37 cellular contexts compared by ENCODE assay signal in genomic region chr7:51980813-51981212, GRCh38.
"Had no signal": no experiment of that assay in that cellular context is flagged by ENCODE, and none has a peak within 500 bp of the region (broad histone marks: within the 10 kb centered on the region; RNA-seq: fewer than 3 reads in every experiment).

No MANE protein-coding gene starts in this region.

- FAIRE-seq: bronchial epithelial cell, TTC549 had no signal

- H3K36me3 ChIP-seq: ascending aorta, cardiac muscle cell had no signal

- DNase-seq: activated B cell treated with CpG ODN at 0.5 μM for 24 hours; activated CD4-positive, alpha-beta memory T cell treated with anti-CD3 and anti-CD28 coated beads for 36 hours; activated CD4-positive, alpha-beta T cell treated with anti-CD3 and anti-CD28 coated beads for 4 hours; activated CD4-positive, alpha-beta T cell treated with anti-CD3 and anti-CD28 coated beads, Interleukin-2, amount 10 ng/mL, durations not matched to agents 24 days and 14 days; activated CD4-positive, alpha-beta T cell treated with anti-CD3 and anti-CD28 coated beads, Interleukin-2, amount 50 U/mL, for 1 hour; activated CD4-positive, alpha-beta T cell treated with anti-CD3 and anti-CD28 coated beads, Interleukin-2, amount 50 U/mL, for 4 hours; activated CD4-positive, CD25-positive, alpha-beta regulatory T cell treated with anti-CD3 and anti-CD28 coated beads, Interleukin-2, amount 50 U/mL, for 72 hours; activated CD8-positive, alpha-beta memory T cell treated with anti-CD3 and anti-CD28 coated beads, Interleukin-2, amount 50 U/mL, for 4 hours; activated CD8-positive, alpha-beta T cell treated with anti-CD3 and anti-CD28 coated beads for 36 hours; activated effector memory CD4-positive, alpha-beta T cell treated with anti-CD3 and anti-CD28 coated beads, Interleukin-2, amount 50 U/mL, for 16 hours; activated gamma-delta T cell treated with Interleukin-2 at 50 U/mL for 16 hours; activated naive CD4-positive, alpha-beta T cell; activated naive CD4-positive, alpha-beta T cell treated with anti-CD3 and anti-CD28 coated beads for 36 hours; activated naive CD4-positive, alpha-beta T cell treated with anti-CD3 and anti-CD28 coated beads, Interleukin-2, amount 50 U/mL, for 16 hours; activated naive CD8-positive, alpha-beta T cell treated with anti-CD3 and anti-CD28 coated beads for 36 hours; activated T-cell treated with anti-CD3 and anti-CD28 coated beads for 4 hours; activated T-cell treated with anti-CD3 and anti-CD28 coated beads, Interleukin-2, amount 50 U/mL, for 1 hour; activated T-cell treated with anti-CD3 and anti-CD28 coated beads, Interleukin-2, amount 50 U/mL, for 4 hours; activated T-cell treated with anti-CD3 and anti-CD28 coated beads, Interleukin-2, amount 50 U/mL, for 72 hours; amygdala; anterior cingulate cortex; caudate nucleus; cerebellar nuclear complex; T-helper 2 cell; T-helper 9 cell had no signal

- H3K4me3 Mint-ChIP-seq: activated B cell treated with CpG ODN at 0.5 μM for 24 hours; activated CD4-positive, alpha-beta memory T cell treated with anti-CD3 and anti-CD28 coated beads for 36 hours; activated CD4-positive, alpha-beta T cell treated with anti-CD3 and anti-CD28 coated beads, Interleukin-2, amount 10 ng/mL, durations not matched to agents 24 days and 14 days; activated CD8-positive, alpha-beta T cell treated with anti-CD3 and anti-CD28 coated beads for 36 hours; activated naive CD4-positive, alpha-beta T cell treated with anti-CD3 and anti-CD28 coated beads for 36 hours; activated naive CD8-positive, alpha-beta T cell treated with anti-CD3 and anti-CD28 coated beads for 36 hours; activated T-cell treated with anti-CD3 and anti-CD28 coated beads, Interleukin-2, amount 50 U/mL, for 4 hours; activated T-cell treated with anti-CD3 and anti-CD28 coated beads, Interleukin-2, amount 50 U/mL, for 72 hours; activated T-helper 1 cell treated with anti-CD3 and anti-CD28 coated beads, Interleukin-12 subunit alpha, Interleukin-12 subunit beta, Interleukin-2, Interleukin-4 antibody, amounts not matched to agents 30 ng/mL and 10 ng/mL and 1 ng/mL, durations not matched to agents 14 hours and 24 hours and 36 hours; activated T-helper 17 cell treated with anti-CD3 and anti-CD28 coated beads, Interleukin-2, amount 50 U/mL, for 72 hours; brain; central memory CD8-positive, alpha-beta T cell; T-helper 1 cell treated with Interleukin-12 subunit alpha and Interleukin-12 subunit beta and Interleukin-4 antibody, amounts not matched to agents 30 μg/mL and 1 μg/mL, for 36 hours; T-helper 2 cell treated with Interferon-gamma antibody and Interleukin-4, amounts not matched to agents 5 μg/mL and 100 μg/mL, for 36 hours had no signal

- ATAC-seq: activated CD8-positive, alpha-beta T cell treated with anti-CD3 and anti-CD28 coated beads for 36 hours; activated naive CD4-positive, alpha-beta T cell treated with anti-CD3 and anti-CD28 coated beads, Interleukin-2, amount 50 U/mL, for 72 hours; activated T-cell treated with anti-CD3 and anti-CD28 coated beads, Interleukin-2, amount 50 U/mL, for 4 hours; activated T-cell treated with anti-CD3 and anti-CD28 coated beads, Interleukin-2, amount 50 U/mL, for 72 hours; activated T-helper 17 cell treated with anti-CD3 and anti-CD28 coated beads, Interleukin-2, amount 50 U/mL, for 72 hours had no signal

- H3K27ac Mint-ChIP-seq: activated B cell treated with CpG ODN at 0.5 μM for 24 hours; activated CD4-positive, alpha-beta memory T cell treated with anti-CD3 and anti-CD28 coated beads for 36 hours; activated CD4-positive, alpha-beta T cell treated with anti-CD3 and anti-CD28 coated beads, Interleukin-2, amount 10 ng/mL, durations not matched to agents 24 days and 14 days; activated CD8-positive, alpha-beta T cell treated with anti-CD3 and anti-CD28 coated beads for 36 hours; activated naive CD4-positive, alpha-beta T cell treated with anti-CD3 and anti-CD28 coated beads for 36 hours; activated naive CD4-positive, alpha-beta T cell treated with anti-CD3 and anti-CD28 coated beads, Interleukin-2, amount 50 U/mL, for 72 hours; activated naive CD8-positive, alpha-beta T cell treated with anti-CD3 and anti-CD28 coated beads for 36 hours; activated T-cell treated with anti-CD3 and anti-CD28 coated beads, Interleukin-2, amount 50 U/mL, for 72 hours; activated T-helper 1 cell treated with anti-CD3 and anti-CD28 coated beads, Interleukin-12 subunit alpha, Interleukin-12 subunit beta, Interleukin-2, Interleukin-4 antibody, amounts not matched to agents 30 ng/mL and 10 ng/mL and 1 ng/mL, durations not matched to agents 14 hours and 24 hours and 36 hours; activated T-helper 17 cell treated with anti-CD3 and anti-CD28 coated beads, Interleukin-2, amount 50 U/mL, for 72 hours; brain; T-helper 1 cell treated with Interleukin-12 subunit alpha and Interleukin-12 subunit beta and Interleukin-4 antibody, amounts not matched to agents 30 μg/mL and 1 μg/mL, for 36 hours; T-helper 2 cell treated with Interferon-gamma antibody and Interleukin-4, amounts not matched to agents 5 μg/mL and 100 μg/mL, for 36 hours had no signal

- H3K27me3 ChIP-seq: ascending aorta, cardiac muscle cell had no signal

- H3K9me3 Mint-ChIP-seq: activated CD4-positive, alpha-beta T cell treated with anti-CD3 and anti-CD28 coated beads, Interleukin-2, amount 10 ng/mL, durations not matched to agents 24 days and 14 days; activated CD8-positive, alpha-beta T cell treated with anti-CD3 and anti-CD28 coated beads for 36 hours; activated T-helper 1 cell treated with anti-CD3 and anti-CD28 coated beads, Interleukin-12 subunit alpha, Interleukin-12 subunit beta, Interleukin-2, Interleukin-4 antibody, amounts not matched to agents 30 ng/mL and 10 ng/mL and 1 ng/mL, durations not matched to agents 14 hours and 24 hours and 36 hours; brain had no signal

- H3K4me1 ChIP-seq: ascending aorta had no signal

- H3K27ac ChIP-seq: ascending aorta, cardiac muscle cell, VCaP had no signal

- H3K36me3 Mint-ChIP-seq: activated CD4-positive, alpha-beta memory T cell treated with anti-CD3 and anti-CD28 coated beads for 36 hours; activated naive CD4-positive, alpha-beta T cell treated with anti-CD3 and anti-CD28 coated beads, Interleukin-2, amount 50 U/mL, for 72 hours; activated naive CD8-positive, alpha-beta T cell treated with anti-CD3 and anti-CD28 coated beads for 36 hours; brain had no signal

- H3K4me1 Mint-ChIP-seq: activated B cell treated with CpG ODN at 0.5 μM for 24 hours; activated CD4-positive, alpha-beta T cell treated with anti-CD3 and anti-CD28 coated beads, Interleukin-2, amount 10 ng/mL, durations not matched to agents 24 days and 14 days; activated naive CD8-positive, alpha-beta T cell treated with anti-CD3 and anti-CD28 coated beads for 36 hours; activated T-helper 17 cell treated with anti-CD3 and anti-CD28 coated beads, Interleukin-2, amount 50 U/mL, for 72 hours; central memory CD8-positive, alpha-beta T cell had no signal

- H3K9me3 ChIP-seq: ascending aorta had no signal

- H3K4me3 ChIP-seq: ascending aorta, cardiac muscle cell had no signal

- H3K27me3 Mint-ChIP-seq: activated B cell treated with CpG ODN at 0.5 μM for 24 hours; activated CD4-positive, alpha-beta memory T cell treated with anti-CD3 and anti-CD28 coated beads for 36 hours; activated CD4-positive, alpha-beta T cell treated with anti-CD3 and anti-CD28 coated beads, Interleukin-2, amount 10 ng/mL, durations not matched to agents 24 days and 14 days; activated CD8-positive, alpha-beta T cell treated with anti-CD3 and anti-CD28 coated beads for 36 hours; activated naive CD8-positive, alpha-beta T cell treated with anti-CD3 and anti-CD28 coated beads for 36 hours; activated T-helper 17 cell treated with anti-CD3 and anti-CD28 coated beads, Interleukin-2, amount 50 U/mL, for 72 hours; central memory CD8-positive, alpha-beta T cell had no signal
